In the genomic region with DNA sequence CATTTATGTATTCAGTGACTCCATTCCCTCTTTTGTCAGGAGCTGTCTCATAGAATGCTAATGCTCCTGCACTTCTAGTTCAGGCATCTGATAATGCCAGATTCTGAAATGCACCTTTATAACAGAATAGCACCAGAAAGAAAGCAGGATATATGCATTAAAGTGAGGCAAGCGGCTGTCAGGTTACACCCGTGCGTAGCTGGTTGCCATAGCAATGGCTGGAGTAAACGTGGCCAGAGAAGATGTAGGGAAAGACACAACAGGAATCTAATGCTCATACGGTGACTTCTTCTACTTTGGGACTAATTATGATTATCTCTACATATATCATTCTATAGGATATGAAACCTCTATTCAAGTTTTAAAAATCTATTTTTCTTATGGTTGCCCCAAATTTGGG, we compare ENCODE assay signal across 18 cellular contexts. TPM values are rescaled to one million over a fixed set of nuclear protein-coding genes. Genes with fewer than 3 reads are reported as not detected.
DNase-seq lines count a peak whose midpoint lies in the region; ATAC-seq and TF ChIP-seq lines count a peak whose summit lies in the region.
"Had no signal": no experiment of that assay in that cellular context is flagged by ENCODE, and none has a peak within 500 bp of the region (broad histone marks: within the 10 kb centered on the region; RNA-seq: fewer than 3 reads in every experiment).

No MANE protein-coding gene starts in this region.

- no peak for ATAC-seq in Right ventricle myocardium inferior
- ATAC-seq in GM21529 (IDR thresholded peaks at IDR 0.05; ENCODE audit: unreplicated experiment): no peak

- H3K27ac ChIP-seq in left ventricle myocardium inferior (replicated peaks): no peak overlapping the region
- H3K27ac ChIP-seq in sigmoid colon: no peak overlapping the region
- no peak overlapping the region for H3K27ac ChIP-seq in Peyer's patch

- no peak for DNase-seq in left ventricle myocardium inferior
- DNase-seq in Right ventricle myocardium inferior (ENCODE audit: missing footprints): no peak
- peak; percentile 61 for DNase-seq in NCI-H748 (lab: John Stamatoyannopoulos, UW; ENCODE audit: unreplicated experiment)
- peak; percentile 63 for DNase-seq in left kidney (ENCODE audit: low read depth, low spot score)
- no peak for DNase-seq in sigmoid colon
- no peak for DNase-seq in Peyer's patch
- DNase-seq: BE2C; CD4-positive, alpha-beta memory T cell; KG1; NCI-H1092; NCI-H187 treated with DMSO at 0.1 percent for 48 hours; NCI-H524 treated with DMSO at 0.1 percent for 48 hours; SIG-M5; SW 1271 had no signal

- H3K27me3 ChIP-seq in left ventricle myocardium inferior (ENCODE audit: low read depth) (no peaks in the 10 kb centered on the region), sigmoid colon (no peaks in the 10 kb centered on the region), Peyer's patch (no peaks in the 10 kb centered on the region)
- H3K27me3 ChIP-seq: BE2C had no signal

- TF ChIP-seq CTCF in left ventricle myocardium inferior (IDR thresholded peaks at IDR 0.05; ENCODE audit: borderline replicate concordance) (no peak), sigmoid colon (IDR thresholded peaks at IDR 0.05) (no peak), Peyer's patch (IDR thresholded peaks at IDR 0.05) (no peak)

- H3K4me1 ChIP-seq in left ventricle myocardium inferior (peaks cover 22% of the 10 kb centered on the region), sigmoid colon (no peaks in the 10 kb centered on the region), Peyer's patch (no peaks in the 10 kb centered on the region)
- H3K4me1 ChIP-seq: BE2C had no signal

- intact Hi-C loops in left ventricle myocardium inferior (cut with micrococcal nuclease): loop anchor here (10.0 kb wide), 1 partner anchor 143 kb away; no protein-coding TSS in a partner anchor
- intact Hi-C loops in Right ventricle myocardium inferior (cut with DNase I): no loop called here
- intact Hi-C loops in sigmoid colon (cut with DNase I): no loop called here

- WGBS in sigmoid colon, 2 donors: 33 to 62% methylated on average over 5 of the region's 5 CpGs

- TF ChIP-seq POLR2A in sigmoid colon (IDR thresholded peaks at IDR 0.05): no peak
- TF ChIP-seq POLR2A in Peyer's patch (IDR thresholded peaks at IDR 0.05): no peak

- H3K36me3 ChIP-seq in left ventricle myocardium inferior (no peaks in the 10 kb centered on the region), sigmoid colon (no peaks in the 10 kb centered on the region), Peyer's patch (no peaks in the 10 kb centered on the region)
- H3K36me3 ChIP-seq: BE2C had no signal

- H3K4me3 ChIP-seq in left ventricle myocardium inferior: peak overlapping the region; percentile 63
- no peak overlapping the region for H3K4me3 ChIP-seq in sigmoid colon
- H3K4me3 ChIP-seq in Peyer's patch: no peak overlapping the region

- no peaks in the 10 kb centered on the region for H3K9me3 ChIP-seq in left ventricle myocardium inferior (replicated peaks)
- no peaks in the 10 kb centered on the region for H3K9me3 ChIP-seq in sigmoid colon
- H3K9me3 ChIP-seq in Peyer's patch: no peaks in the 10 kb centered on the region
- H3K9me3 ChIP-seq: BE2C had no signal

- TF ChIP-seq EP300 in sigmoid colon (IDR thresholded peaks at IDR 0.05): no peak

RNA-seq across cellular contexts. Expression of gene EMCN, which starts 5.9 kb away (rescaled TPM):
- total RNA-seq in left ventricle myocardium inferior (43.6 TPM), Right ventricle myocardium inferior (46.4 TPM), sigmoid colon (10 to 100 TPM in 1 of 4 donors, 1 to 10 TPM in 3; 5.3 to 14.7 (median 6.9) TPM), Peyer's patch (10 to 100 TPM in 1 of 4 donors, 1 to 10 TPM in 3; 1.2 to 42.1 (median 3.8) TPM)
- 1 to 10 TPM; 1.2 to 3.1 (median 2.1) TPM for polyA plus RNA-seq in sigmoid colon
- total RNA-seq: CD4-positive, alpha-beta memory T cell; H4; MCF 10A had no signal
- polyA plus RNA-seq: AG04450; CD4-positive, alpha-beta memory T cell had no signal

Comparison
In these comparisons a context has a peak if more than half of its experiments do, and no peak if none do; other contexts are left out.
1. DNase-seq: peak in NCI-H748 (single experiment) and left kidney (single experiment); none in left ventricle myocardium inferior (single experiment), Right ventricle myocardium inferior (single experiment), sigmoid colon (single experiment) and Peyer's patch (0 of 3).